ENCODE assay signal across 12 cellular contexts in the genomic region with DNA sequence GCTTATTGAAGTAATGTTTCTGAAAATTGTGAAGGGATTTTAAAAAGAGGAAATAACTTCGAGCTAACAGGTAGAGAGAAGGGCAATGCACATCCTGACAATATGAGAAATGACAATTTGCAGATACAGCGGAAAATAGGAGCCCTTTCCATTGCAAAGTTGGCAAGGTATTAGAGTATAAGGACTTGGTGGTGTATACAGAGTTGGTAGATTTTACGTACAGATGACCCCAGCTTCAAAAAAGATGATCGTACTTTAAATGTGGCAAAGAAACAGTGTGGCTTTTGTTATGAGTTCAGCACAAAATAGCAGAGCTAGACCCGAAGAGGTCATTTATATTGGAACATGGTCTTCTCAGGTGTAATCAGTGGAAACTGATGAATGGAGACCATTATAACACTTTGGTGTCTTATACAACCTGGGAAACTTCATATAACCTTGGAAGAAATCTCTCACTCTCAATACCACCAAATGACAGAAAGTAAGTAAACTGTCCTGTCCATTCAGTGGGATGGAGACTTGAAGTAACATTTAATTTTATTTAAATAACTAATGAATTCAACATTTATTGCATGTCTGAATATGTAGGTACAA. TPM values are rescaled to one million over a fixed set of nuclear protein-coding genes. Genes with fewer than 3 reads are reported as not detected.
DNase-seq lines count a peak whose midpoint lies in the region; ATAC-seq and TF ChIP-seq lines count a peak whose summit lies in the region.
"Had no signal": no experiment of that assay in that cellular context is flagged by ENCODE, and none has a peak within 500 bp of the region (broad histone marks: within the 10 kb centered on the region; RNA-seq: fewer than 3 reads in every experiment).

No MANE protein-coding gene starts in this region.

- H3K9me3 ChIP-seq in lung (ENCODE audit: control insufficient read depth in 2 of 2, insufficient read depth in 1 of 2, low read length in 1 of 2) (no peaks in the 10 kb centered on the region), tibial nerve (peaks cover 0 to 19% (median 4%) of the 10 kb centered on the region in 4 donors)

- H3K27ac Mint-ChIP-seq in activated naive CD4-positive, alpha-beta T cell treated with anti-CD3 and anti-CD28 coated beads, Interleukin-2, amount 10 ng/mL, durations not matched to agents 7 days and 5 days = peak overlapping the region; percentile 91
- H3K27ac Mint-ChIP-seq in activated T-helper 1 cell treated with anti-CD3 and anti-CD28 coated beads, Interleukin-12 subunit alpha, Interleukin-12 subunit beta, Interleukin-2, Interleukin-4 antibody, amounts not matched to agents 30 ng/mL and 10 ng/mL and 1 ng/mL, durations not matched to agents 14 hours and 24 hours and 36 hours = peak overlapping the region; percentile 94

- H3K27me3 ChIP-seq in lung (ENCODE audit: control insufficient read depth, insufficient read depth) (no peaks in the 10 kb centered on the region), tibial nerve (no peaks in the 10 kb centered on the region)

- H3K4me3 ChIP-seq in lung (peak overlapping the region; percentile 31), tibial nerve (peak overlapping the region; percentile 28 to 51 (median 42))

- H3K36me3 ChIP-seq in lung (ENCODE audit: control insufficient read depth in 2 of 2, insufficient read depth in 2 of 2, low read length in 2 of 2) = no peaks in the 10 kb centered on the region
- H3K36me3 ChIP-seq in tibial nerve = peaks cover 0 to 4% (median 0%) of the 10 kb centered on the region in 3 donors

- 18 to 35% methylated on average over 5 of the region's 5 CpGs for WGBS in lung, 2 donors
- WGBS in tibial nerve, 2 donors = 40 to 50% methylated on average over 5 of the region's 5 CpGs

- H3K9me3 Mint-ChIP-seq in activated naive CD4-positive, alpha-beta T cell treated with anti-CD3 and anti-CD28 coated beads, Interleukin-2, amount 10 ng/mL, durations not matched to agents 7 days and 5 days = peaks cover 18% of the 10 kb centered on the region
- peaks cover 20% of the 10 kb centered on the region for H3K9me3 Mint-ChIP-seq in activated T-helper 1 cell treated with anti-CD3 and anti-CD28 coated beads, Interleukin-12 subunit alpha, Interleukin-12 subunit beta, Interleukin-2, Interleukin-4 antibody, amounts not matched to agents 30 ng/mL and 10 ng/mL and 1 ng/mL, durations not matched to agents 14 hours and 24 hours and 36 hours

- ATAC-seq in lung (ENCODE audit: insufficient read depth, low FRiP score) (no peak), HG02623 (IDR thresholded peaks at IDR 0.05; ENCODE audit: unreplicated experiment) (no peak)

- no peak for DNase-seq in activated naive CD4-positive, alpha-beta T cell treated with anti-CD3 and anti-CD28 coated beads, Interleukin-2, amount 10 ng/mL, durations not matched to agents 7 days and 5 days
- no peak for DNase-seq in activated naive CD4-positive, alpha-beta T cell (lab: John Stamatoyannopoulos, UW)
- no peak for DNase-seq in activated T-helper 1 cell treated with anti-CD3 and anti-CD28 coated beads, Interleukin-12 subunit alpha, Interleukin-12 subunit beta, Interleukin-2, Interleukin-4 antibody, amounts not matched to agents 30 ng/mL and 10 ng/mL and 1 ng/mL, durations not matched to agents 14 hours and 24 hours and 36 hours (ENCODE audit: low spot score)
- DNase-seq in lung (ENCODE audit: low spot score) = no peak
- DNase-seq in tibial nerve (ENCODE audit: low spot score in 2 of 2) = no peak
- DNase-seq in activated effector memory CD4-positive, alpha-beta T cell treated with anti-CD3 and anti-CD28 coated beads, Interleukin-2, amount 50 U/mL, for 16 hours = no peak
- no peak for DNase-seq in NCI-H82 (lab: John Stamatoyannopoulos, UW)
- DNase-seq: NCI-H1694 treated with DMSO at 0.1 percent for 48 hours had no signal

- TF ChIP-seq CTCF in lung (IDR thresholded peaks at IDR 0.05; ENCODE audit: control extremely low read depth, extremely low read depth) (no peak), tibial nerve (IDR thresholded peaks at IDR 0.05) (no peak)

- H3K4me1 Mint-ChIP-seq in activated naive CD4-positive, alpha-beta T cell treated with anti-CD3 and anti-CD28 coated beads, Interleukin-2, amount 10 ng/mL, durations not matched to agents 7 days and 5 days = peaks cover 42% of the 10 kb centered on the region
- peaks cover 65% of the 10 kb centered on the region for H3K4me1 Mint-ChIP-seq in activated T-helper 1 cell treated with anti-CD3 and anti-CD28 coated beads, Interleukin-12 subunit alpha, Interleukin-12 subunit beta, Interleukin-2, Interleukin-4 antibody, amounts not matched to agents 30 ng/mL and 10 ng/mL and 1 ng/mL, durations not matched to agents 14 hours and 24 hours and 36 hours (ENCODE audit: low read depth)

- TF ChIP-seq POLR2A in tibial nerve (IDR thresholded peaks at IDR 0.05) = no peak

- peak overlapping the region; percentile 82 for H3K4me3 Mint-ChIP-seq in activated naive CD4-positive, alpha-beta T cell treated with anti-CD3 and anti-CD28 coated beads, Interleukin-2, amount 10 ng/mL, durations not matched to agents 7 days and 5 days
- peak overlapping the region; percentile 84 for H3K4me3 Mint-ChIP-seq in activated T-helper 1 cell treated with anti-CD3 and anti-CD28 coated beads, Interleukin-12 subunit alpha, Interleukin-12 subunit beta, Interleukin-2, Interleukin-4 antibody, amounts not matched to agents 30 ng/mL and 10 ng/mL and 1 ng/mL, durations not matched to agents 14 hours and 24 hours and 36 hours

- H3K36me3 Mint-ChIP-seq in activated naive CD4-positive, alpha-beta T cell treated with anti-CD3 and anti-CD28 coated beads, Interleukin-2, amount 10 ng/mL, durations not matched to agents 7 days and 5 days = peaks cover 45% of the 10 kb centered on the region
- H3K36me3 Mint-ChIP-seq in activated T-helper 1 cell treated with anti-CD3 and anti-CD28 coated beads, Interleukin-12 subunit alpha, Interleukin-12 subunit beta, Interleukin-2, Interleukin-4 antibody, amounts not matched to agents 30 ng/mL and 10 ng/mL and 1 ng/mL, durations not matched to agents 14 hours and 24 hours and 36 hours (ENCODE audit: low read depth) = peaks cover 27% of the 10 kb centered on the region

- intact Hi-C loops in activated T-helper 1 cell treated with anti-CD3 and anti-CD28 coated beads, Interleukin-12 subunit alpha, Interleukin-12 subunit beta, Interleukin-2, Interleukin-4 antibody, amounts not matched to agents 30 ng/mL and 10 ng/mL and 1 ng/mL, durations not matched to agents 14 hours and 24 hours and 36 hours (cut with micrococcal nuclease) = loop anchor here (2.0 to 5.0 kb wide), 5 partner anchors 198 to 920 kb away; a partner anchor contains a TSS

- H3K4me1 ChIP-seq in lung (ENCODE audit: control insufficient read depth in 2 of 2, insufficient read depth in 2 of 2, low read length in 2 of 2) (no peaks in the 10 kb centered on the region), tibial nerve (peaks cover 0 to 31% (median 0%) of the 10 kb centered on the region in 4 donors)

- peak in 1 of 2 donors; percentile 19 for TF ChIP-seq EP300 in tibial nerve (IDR thresholded peaks at IDR 0.05)

- H3K27ac ChIP-seq in lung (ENCODE audit: low read depth in 1 of 2, low read length in 1 of 2) (no peak overlapping the region), tibial nerve (peak overlapping the region; percentile 43 to 89 (median 71))

- CTCF ChIA-PET in activated naive CD4-positive, alpha-beta T cell treated with anti-CD3 and anti-CD28 coated beads, Interleukin-2, amount 10 ng/mL, durations not matched to agents 7 days and 5 days (lab: Charles Lee) = interaction anchor here (0.9 to 4.3 kb wide), 7 partner anchors 53 to 217 kb away, joined by 3 to 15 read pairs (median 4); a partner anchor contains a TSS

- H3K27me3 Mint-ChIP-seq in activated naive CD4-positive, alpha-beta T cell treated with anti-CD3 and anti-CD28 coated beads, Interleukin-2, amount 10 ng/mL, durations not matched to agents 7 days and 5 days = no peaks in the 10 kb centered on the region
- H3K27me3 Mint-ChIP-seq in activated T-helper 1 cell treated with anti-CD3 and anti-CD28 coated beads, Interleukin-12 subunit alpha, Interleukin-12 subunit beta, Interleukin-2, Interleukin-4 antibody, amounts not matched to agents 30 ng/mL and 10 ng/mL and 1 ng/mL, durations not matched to agents 14 hours and 24 hours and 36 hours (ENCODE audit: insufficient read depth) = no peaks in the 10 kb centered on the region

RNA-seq across cellular contexts. Expression of a gene that starts 2.3 kb away (rescaled TPM):
- 13.1 and 14.3 TPM in 2 replicates for total RNA-seq in activated T-helper 1 cell treated with anti-CD3 and anti-CD28 coated beads, Interleukin-12 subunit alpha, Interleukin-12 subunit beta, Interleukin-2, Interleukin-4 antibody, amounts not matched to agents 30 ng/mL and 10 ng/mL and 1 ng/mL, durations not matched to agents 14 hours and 24 hours and 36 hours
- total RNA-seq in lung (10 to 100 TPM; 14.1 to 70.1 TPM), tibial nerve (10 to 100 TPM; 15.3 to 40.4 (median 22.7) TPM)
- 10 to 100 TPM; 17.0 to 19.0 TPM for polyA plus RNA-seq in lung
- total RNA-seq: chondrocyte had no signal

RNA-seq across cellular contexts. Expression of a gene that starts 14.4 kb away (rescaled TPM):
- total RNA-seq in activated T-helper 1 cell treated with anti-CD3 and anti-CD28 coated beads, Interleukin-12 subunit alpha, Interleukin-12 subunit beta, Interleukin-2, Interleukin-4 antibody, amounts not matched to agents 30 ng/mL and 10 ng/mL and 1 ng/mL, durations not matched to agents 14 hours and 24 hours and 36 hours = not detected in 2 replicates
- total RNA-seq in lung = not detected
- not detected for polyA plus RNA-seq in lung
- not detected for total RNA-seq in tibial nerve
- total RNA-seq: chondrocyte, kidney epithelial cell had no signal
- polyA plus RNA-seq: BJ had no signal

RNA-seq across cellular contexts. Expression of a gene that starts 39.6 kb away (rescaled TPM):
- total RNA-seq in activated T-helper 1 cell treated with anti-CD3 and anti-CD28 coated beads, Interleukin-12 subunit alpha, Interleukin-12 subunit beta, Interleukin-2, Interleukin-4 antibody, amounts not matched to agents 30 ng/mL and 10 ng/mL and 1 ng/mL, durations not matched to agents 14 hours and 24 hours and 36 hours = not detected in 2 replicates
- total RNA-seq in lung (1 to 10 TPM; 1.1 to 2.2 TPM), tibial nerve (1 to 10 TPM in 1 of 4 donors, under 1 TPM in 1, not detected in 2; 0.78 to 1.7 TPM)
- 1 to 10 TPM; 1.4 TPM for polyA plus RNA-seq in lung
- total RNA-seq: chondrocyte had no signal
- polyA plus RNA-seq: BJ had no signal

Comparison
In these comparisons a context has a peak if more than half of its experiments do, and no peak if none do; other contexts are left out.
1. H3K27ac ChIP-seq: peak in tibial nerve (4 of 4); none in lung (0 of 2).